12 cellular contexts compared by ENCODE assay signal in the genomic region with DNA sequence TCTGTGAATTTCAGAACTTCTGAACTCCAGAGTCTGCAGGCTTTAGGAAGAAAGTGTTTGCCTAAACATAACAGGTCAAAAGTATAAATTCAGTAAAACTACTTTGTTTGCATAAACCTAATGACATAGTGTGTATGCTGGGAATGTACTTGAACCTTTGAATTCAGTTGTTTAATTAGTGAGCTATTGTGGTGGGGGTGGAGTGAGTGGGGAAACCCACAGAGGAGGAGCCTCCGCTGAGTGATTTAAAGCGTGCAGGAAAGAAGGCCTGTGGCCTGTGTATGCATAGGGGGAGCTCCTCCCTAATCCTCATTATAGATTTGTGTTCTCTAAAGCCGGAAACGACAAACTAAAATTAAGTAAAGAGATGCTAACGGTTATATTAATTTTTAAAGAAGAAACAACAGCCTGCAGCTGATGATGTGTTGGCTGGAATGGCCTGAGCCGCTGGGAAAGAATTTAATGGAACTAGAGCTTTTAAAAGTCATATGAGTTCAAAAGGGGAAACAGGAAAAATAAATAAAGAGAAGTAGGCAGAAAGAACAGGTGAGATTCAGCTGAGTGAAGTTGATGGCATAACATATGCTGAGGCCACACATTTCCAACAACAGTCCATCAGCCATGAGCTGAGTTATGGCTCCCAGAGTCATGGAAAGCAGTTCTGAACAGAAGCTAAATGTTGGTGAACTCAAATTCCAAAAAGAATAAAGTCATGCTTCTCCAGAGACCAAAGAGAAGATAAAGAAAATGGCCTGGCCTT.
DNase-seq lines count a peak whose midpoint lies in the region; ATAC-seq and TF ChIP-seq lines count a peak whose summit lies in the region.
"Had no signal": no experiment of that assay in that cellular context is flagged by ENCODE, and none has a peak within 500 bp of the region (broad histone marks: within the 10 kb centered on the region; RNA-seq: fewer than 3 reads in every experiment).

No MANE protein-coding gene starts in this region.

- H3K27me3 Mint-ChIP-seq in CD8-positive, alpha-beta memory T cell: peaks cover 0 to 1% of the 10 kb centered on the region in 2 donors
- H3K27me3 Mint-ChIP-seq in CD14-positive monocyte (ENCODE audit: low read depth in 3 of 3): peaks cover 0 to 2% (median 0%) of the 10 kb centered on the region in 3 donors
- H3K27me3 Mint-ChIP-seq: activated naive CD4-positive, alpha-beta T cell treated with anti-CD3 and anti-CD28 coated beads, Interleukin-2, amount 10 ng/mL, durations not matched to agents 7 days and 5 days had no signal

- H3K4me3 Mint-ChIP-seq in CD8-positive, alpha-beta memory T cell: no peak overlapping the region
- H3K4me3 Mint-ChIP-seq in CD14-positive monocyte: no peak overlapping the region
- H3K4me3 Mint-ChIP-seq: activated naive CD4-positive, alpha-beta T cell treated with anti-CD3 and anti-CD28 coated beads, Interleukin-2, amount 10 ng/mL, durations not matched to agents 7 days and 5 days had no signal

- ATAC-seq in GM19397 (IDR thresholded peaks at IDR 0.05; ENCODE audit: unreplicated experiment) (peak; percentile 93), HG02973 (IDR thresholded peaks at IDR 0.05; ENCODE audit: unreplicated experiment) (peak; percentile 58), Right ventricle myocardium superior (ENCODE audit: poor library complexity) (no peak)
- ATAC-seq: psoas muscle had no signal

- no peaks in the 10 kb centered on the region for H3K4me1 ChIP-seq in CD8-positive, alpha-beta memory T cell (ENCODE audit: insufficient read depth, low read length)
- H3K4me1 ChIP-seq: psoas muscle had no signal

- no peaks in the 10 kb centered on the region for H3K27me3 ChIP-seq in CD8-positive, alpha-beta memory T cell (ENCODE audit: insufficient read depth, low read length, poor library complexity, severe bottlenecking)

- peaks cover 0 to 4% (median 0%) of the 10 kb centered on the region in 5 donors for H3K9me3 Mint-ChIP-seq in CD8-positive, alpha-beta memory T cell
- H3K9me3 Mint-ChIP-seq in CD14-positive monocyte: peaks cover 0 to 2% (median 0%) of the 10 kb centered on the region in 7 donors
- H3K9me3 Mint-ChIP-seq: activated naive CD4-positive, alpha-beta T cell treated with anti-CD3 and anti-CD28 coated beads, Interleukin-2, amount 10 ng/mL, durations not matched to agents 7 days and 5 days had no signal

- no peaks in the 10 kb centered on the region for H3K36me3 Mint-ChIP-seq in CD8-positive, alpha-beta memory T cell
- H3K36me3 Mint-ChIP-seq in CD14-positive monocyte: no peaks in the 10 kb centered on the region
- H3K36me3 Mint-ChIP-seq: activated naive CD4-positive, alpha-beta T cell treated with anti-CD3 and anti-CD28 coated beads, Interleukin-2, amount 10 ng/mL, durations not matched to agents 7 days and 5 days had no signal

- DNase-seq in Daoy (ENCODE audit: low read depth) (peak; percentile 20), NCI-H1436 (lab: John Stamatoyannopoulos, UW) (peak; percentile 23), HPDE6-E6E7 (ENCODE audit: extremely low spot score) (no peak), CD14-positive monocyte (ENCODE audit: low spot score) (no peak), Right ventricle myocardium superior (no peak)
- no peak for DNase-seq in CD8-positive, alpha-beta memory T cell
- DNase-seq: activated naive CD4-positive, alpha-beta T cell treated with anti-CD3 and anti-CD28 coated beads, Interleukin-2, amount 10 ng/mL, durations not matched to agents 7 days and 5 days; AML-193; NCI-H2081 treated with DMSO at 0.1 percent for 48 hours; psoas muscle had no signal

- no peak overlapping the region for H3K27ac ChIP-seq in CD8-positive, alpha-beta memory T cell (ENCODE audit: low read depth, low read length)
- H3K27ac ChIP-seq: psoas muscle had no signal

- H3K36me3 ChIP-seq in CD8-positive, alpha-beta memory T cell (ENCODE audit: insufficient read depth, low read length): no peaks in the 10 kb centered on the region

- intact Hi-C loops in CD14-positive monocyte (cut with micrococcal nuclease): no loop called here
- intact Hi-C loops in Right ventricle myocardium superior (cut with DNase I): no loop called here

- no peak overlapping the region for H3K27ac Mint-ChIP-seq in CD8-positive, alpha-beta memory T cell
- no peak overlapping the region for H3K27ac Mint-ChIP-seq in CD14-positive monocyte
- H3K27ac Mint-ChIP-seq: activated naive CD4-positive, alpha-beta T cell treated with anti-CD3 and anti-CD28 coated beads, Interleukin-2, amount 10 ng/mL, durations not matched to agents 7 days and 5 days had no signal

- POLR2A ChIA-PET in CD8-positive, alpha-beta memory T cell (lab: Charles Lee): no interaction called here

- H3K4me3 ChIP-seq in CD8-positive, alpha-beta memory T cell (ENCODE audit: low read length): no peak overlapping the region
- H3K4me3 ChIP-seq: psoas muscle had no signal

- no peaks in the 10 kb centered on the region for H3K4me1 Mint-ChIP-seq in CD8-positive, alpha-beta memory T cell
- H3K4me1 Mint-ChIP-seq in CD14-positive monocyte: no peaks in the 10 kb centered on the region
- H3K4me1 Mint-ChIP-seq: activated naive CD4-positive, alpha-beta T cell treated with anti-CD3 and anti-CD28 coated beads, Interleukin-2, amount 10 ng/mL, durations not matched to agents 7 days and 5 days had no signal

- no peaks in the 10 kb centered on the region for H3K9me3 ChIP-seq in CD8-positive, alpha-beta memory T cell (ENCODE audit: low read length)
- H3K9me3 ChIP-seq: psoas muscle had no signal

- CTCF ChIA-PET in CD8-positive, alpha-beta memory T cell (lab: Charles Lee): no interaction called here

- no peak for TF ChIP-seq CTCF in CD14-positive monocyte (IDR thresholded peaks at IDR 0.05)

Comparison
In these comparisons a context has a peak if more than half of its experiments do, and no peak if none do; other contexts are left out.
1. DNase-seq: peak in Daoy (single experiment) and NCI-H1436 (single experiment); none in CD8-positive, alpha-beta memory T cell (0 of 5), HPDE6-E6E7 (single experiment), CD14-positive monocyte (single experiment) and Right ventricle myocardium superior (single experiment).